In the genomic region with DNA sequence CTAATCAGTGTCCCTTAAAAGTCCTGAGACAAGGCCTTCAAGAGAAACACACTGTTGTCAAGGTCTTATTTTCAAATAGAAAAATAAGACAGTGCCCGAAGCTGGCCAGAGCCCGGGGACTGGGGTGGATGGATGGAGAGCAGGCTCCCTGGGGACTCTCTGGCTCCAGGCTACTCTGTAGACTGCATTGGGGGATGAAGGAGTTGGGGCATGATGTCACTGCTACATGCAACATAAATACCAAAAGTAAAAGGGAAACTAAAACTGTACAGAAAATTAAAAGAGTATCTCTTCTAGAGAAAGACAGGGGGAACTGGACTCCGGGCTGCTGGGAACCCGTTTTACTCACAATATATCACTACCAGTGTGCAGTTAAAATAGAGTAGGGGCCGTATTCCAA, we compare ENCODE assay signal across 1 cellular context.
TF ChIP-seq lines count a peak whose summit lies in the region.

No MANE protein-coding gene starts in this region.

TF ChIP-seq in WTC11, 78 proteins besides CTCF, POLR2A, EP300 and RAD21 (continued from another document):
- TF ChIP-seq, protein P1, sequence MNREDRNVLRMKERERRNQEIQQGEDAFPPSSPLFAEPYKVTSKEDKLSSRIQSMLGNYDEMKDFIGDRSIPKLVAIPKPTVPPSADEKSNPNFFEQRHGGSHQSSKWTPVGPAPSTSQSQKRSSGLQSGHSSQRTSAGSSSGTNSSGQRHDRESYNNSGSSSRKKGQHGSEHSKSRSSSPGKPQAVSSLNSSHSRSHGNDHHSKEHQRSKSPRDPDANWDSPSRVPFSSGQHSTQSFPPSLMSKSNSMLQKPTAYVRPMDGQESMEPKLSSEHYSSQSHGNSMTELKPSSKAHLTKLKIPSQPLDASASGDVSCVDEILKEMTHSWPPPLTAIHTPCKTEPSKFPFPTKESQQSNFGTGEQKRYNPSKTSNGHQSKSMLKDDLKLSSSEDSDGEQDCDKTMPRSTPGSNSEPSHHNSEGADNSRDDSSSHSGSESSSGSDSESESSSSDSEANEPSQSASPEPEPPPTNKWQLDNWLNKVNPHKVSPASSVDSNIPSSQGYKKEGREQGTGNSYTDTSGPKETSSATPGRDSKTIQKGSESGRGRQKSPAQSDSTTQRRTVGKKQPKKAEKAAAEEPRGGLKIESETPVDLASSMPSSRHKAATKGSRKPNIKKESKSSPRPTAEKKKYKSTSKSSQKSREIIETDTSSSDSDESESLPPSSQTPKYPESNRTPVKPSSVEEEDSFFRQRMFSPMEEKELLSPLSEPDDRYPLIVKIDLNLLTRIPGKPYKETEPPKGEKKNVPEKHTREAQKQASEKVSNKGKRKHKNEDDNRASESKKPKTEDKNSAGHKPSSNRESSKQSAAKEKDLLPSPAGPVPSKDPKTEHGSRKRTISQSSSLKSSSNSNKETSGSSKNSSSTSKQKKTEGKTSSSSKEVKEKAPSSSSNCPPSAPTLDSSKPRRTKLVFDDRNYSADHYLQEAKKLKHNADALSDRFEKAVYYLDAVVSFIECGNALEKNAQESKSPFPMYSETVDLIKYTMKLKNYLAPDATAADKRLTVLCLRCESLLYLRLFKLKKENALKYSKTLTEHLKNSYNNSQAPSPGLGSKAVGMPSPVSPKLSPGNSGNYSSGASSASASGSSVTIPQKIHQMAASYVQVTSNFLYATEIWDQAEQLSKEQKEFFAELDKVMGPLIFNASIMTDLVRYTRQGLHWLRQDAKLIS (CRISPR knock-in tag; IDR thresholded peaks at IDR 0.05; ENCODE audit: borderline replicate concordance): no peak
- TF ChIP-seq ZNF317 (CRISPR knock-in tag; IDR thresholded peaks at IDR 0.05; ENCODE audit: borderline replicate concordance, low read depth) (no peak), NR3C1 (CRISPR knock-in tag; conservative IDR thresholded peaks at IDR 0.05; ENCODE audit: low read depth) (no peak), NFYB (CRISPR knock-in tag; conservative IDR thresholded peaks at IDR 0.05; ENCODE audit: low read depth) (no peak), GTF2I (CRISPR knock-in tag; conservative IDR thresholded peaks at IDR 0.05) (no peak)
- TF ChIP-seq, protein P2, sequence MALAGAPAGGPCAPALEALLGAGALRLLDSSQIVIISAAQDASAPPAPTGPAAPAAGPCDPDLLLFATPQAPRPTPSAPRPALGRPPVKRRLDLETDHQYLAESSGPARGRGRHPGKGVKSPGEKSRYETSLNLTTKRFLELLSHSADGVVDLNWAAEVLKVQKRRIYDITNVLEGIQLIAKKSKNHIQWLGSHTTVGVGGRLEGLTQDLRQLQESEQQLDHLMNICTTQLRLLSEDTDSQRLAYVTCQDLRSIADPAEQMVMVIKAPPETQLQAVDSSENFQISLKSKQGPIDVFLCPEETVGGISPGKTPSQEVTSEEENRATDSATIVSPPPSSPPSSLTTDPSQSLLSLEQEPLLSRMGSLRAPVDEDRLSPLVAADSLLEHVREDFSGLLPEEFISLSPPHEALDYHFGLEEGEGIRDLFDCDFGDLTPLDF (CRISPR knock-in tag; IDR thresholded peaks at IDR 0.05): no peak
